ENCODE assay signal across 8 cellular contexts in the genomic region with DNA sequence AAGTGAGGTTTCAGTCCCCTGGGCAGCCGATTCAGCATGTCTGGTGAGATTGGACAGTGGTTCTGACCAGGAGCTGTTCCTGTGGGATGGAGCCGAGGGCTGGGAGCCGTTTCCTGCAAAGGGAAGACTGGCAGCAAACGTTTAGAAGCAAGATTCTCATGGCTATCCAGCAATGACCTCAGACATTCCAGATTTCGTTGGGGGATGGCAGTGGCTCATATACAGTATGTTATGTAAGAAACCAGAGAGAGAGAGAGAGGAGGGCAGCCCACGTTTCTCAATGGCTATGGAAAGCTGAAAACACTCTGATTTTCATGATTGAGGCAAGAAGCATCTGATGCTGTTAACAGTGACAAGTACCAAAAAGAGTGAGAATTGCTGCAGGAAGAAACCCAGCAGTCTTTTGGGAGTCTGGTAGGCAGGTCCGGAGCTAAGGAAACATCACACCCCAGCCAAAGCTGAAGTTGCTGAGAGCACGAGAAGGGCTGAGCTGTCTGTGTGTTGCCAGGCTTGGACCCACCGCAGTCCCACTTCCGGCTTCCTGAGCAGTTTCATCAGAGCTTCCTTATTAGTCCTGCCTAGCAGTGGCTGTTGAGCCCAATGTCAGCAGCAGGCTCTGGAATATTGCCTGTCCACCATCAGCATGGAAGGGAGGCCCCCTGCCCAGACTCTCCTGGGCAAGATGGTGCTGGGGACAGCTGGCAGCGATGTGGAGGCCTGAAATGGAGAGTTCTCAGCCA. TPM values are rescaled to one million over a fixed set of nuclear protein-coding genes. Genes with fewer than 3 reads are reported as not detected.
DNase-seq lines count a peak whose midpoint lies in the region; ATAC-seq and TF ChIP-seq lines count a peak whose summit lies in the region.

No MANE protein-coding gene starts in this region.

- H3K4me3 Mint-ChIP-seq in natural killer cell treated with Interleukin-12 subunit alpha and Interleukin-12 subunit beta and Interleukin-15 and Interleukin-18, amount 100 ng/mL, for 72 hours, result peak overlapping the region; percentile 40

- no peak overlapping the region for H3K4me3 ChIP-seq in epithelial cell of esophagus (ENCODE audit: low read length)

- DNase-seq in EL, result peak; percentile 96
- peak; percentile 81 for DNase-seq in RPMI7951 (ENCODE audit: low read depth)
- peak; percentile 35 for DNase-seq in epithelial cell of esophagus (ENCODE audit: low read depth)
- no peak for DNase-seq in natural killer cell treated with Interleukin-12 subunit alpha and Interleukin-12 subunit beta and Interleukin-15 and Interleukin-18, amount 100 ng/mL, for 72 hours (ENCODE audit: low spot score)
- no peak for DNase-seq in NCI-H2081 treated with DMSO at 0.1 percent for 48 hours (lab: John Stamatoyannopoulos, UW)
- DNase-seq in GM20000 (ENCODE audit: low spot score), result no peak
- DNase-seq in ecto neural progenitor cell (ENCODE audit: low spot score), result no peak

- H3K9me3 Mint-ChIP-seq in natural killer cell treated with Interleukin-12 subunit alpha and Interleukin-12 subunit beta and Interleukin-15 and Interleukin-18, amount 100 ng/mL, for 72 hours, result no peaks in the 10 kb centered on the region

- H3K4me1 Mint-ChIP-seq in natural killer cell treated with Interleukin-12 subunit alpha and Interleukin-12 subunit beta and Interleukin-15 and Interleukin-18, amount 100 ng/mL, for 72 hours (ENCODE audit: low read depth in 2 of 2), result peaks cover 20 to 25% of the 10 kb centered on the region in 2 donors

- no peaks in the 10 kb centered on the region for H3K36me3 Mint-ChIP-seq in natural killer cell treated with Interleukin-12 subunit alpha and Interleukin-12 subunit beta and Interleukin-15 and Interleukin-18, amount 100 ng/mL, for 72 hours

- peak; percentile 74 to 84 for ATAC-seq in natural killer cell treated with Interleukin-12 subunit alpha and Interleukin-12 subunit beta and Interleukin-15 and Interleukin-18, amount 100 ng/mL, for 72 hours
- no peak for ATAC-seq in HG02763 (IDR thresholded peaks at IDR 0.05; ENCODE audit: unreplicated experiment)

- no peak overlapping the region for H3K27ac Mint-ChIP-seq in natural killer cell treated with Interleukin-12 subunit alpha and Interleukin-12 subunit beta and Interleukin-15 and Interleukin-18, amount 100 ng/mL, for 72 hours

- TF ChIP-seq CTCF in epithelial cell of esophagus (IDR thresholded peaks at IDR 0.05; ENCODE audit: insufficient read depth, low read depth, low read length, missing control alignments), result no peak
- no peak for TF ChIP-seq CTCF in GM20000 (IDR thresholded peaks at IDR 0.05; ENCODE audit: extremely low read depth, missing control alignments)

- peaks cover 20 to 25% of the 10 kb centered on the region in 2 donors for H3K27me3 Mint-ChIP-seq in natural killer cell treated with Interleukin-12 subunit alpha and Interleukin-12 subunit beta and Interleukin-15 and Interleukin-18, amount 100 ng/mL, for 72 hours

RNA-seq across cellular contexts. Expression of gene VPS8, which starts 25.5 kb away (rescaled TPM):
- total RNA-seq in RPMI7951 (2014; rRNA removed; shearing (Covaris generic)), result 22.0 and 30.8 TPM in 2 replicates
- 10 to 100 TPM; 52.8 to 74.2 TPM for total RNA-seq in natural killer cell treated with Interleukin-12 subunit alpha and Interleukin-12 subunit beta and Interleukin-15 and Interleukin-18, amount 100 ng/mL, for 72 hours

Comparison
In these comparisons a context has a peak if more than half of its experiments do, and no peak if none do; other contexts are left out.
1. DNase-seq: peak in EL (single experiment), RPMI7951 (single experiment) and epithelial cell of esophagus (single experiment); none in natural killer cell treated with Interleukin-12 subunit alpha and Interleukin-12 subunit beta and Interleukin-15 and Interleukin-18, amount 100 ng/mL, for 72 hours (single experiment), NCI-H2081 treated with DMSO at 0.1 percent for 48 hours (single experiment), GM20000 (single experiment) and ecto neural progenitor cell (single experiment).